19 cellular contexts compared by ENCODE assay signal in genomic region chr13:29266261-29266660, GRCh38.
"Had no signal": no experiment of that assay in that cellular context is flagged by ENCODE, and none has a peak within 500 bp of the region (broad histone marks: within the 10 kb centered on the region; RNA-seq: fewer than 3 reads in every experiment).

No MANE protein-coding gene starts in this region.

- DNase-seq: activated B cell treated with CpG ODN at 0.5 μM for 24 hours; activated CD4-positive, alpha-beta T cell treated with anti-CD3 and anti-CD28 coated beads, Interleukin-2, amount 10 ng/mL, durations not matched to agents 24 days and 14 days; activated CD8-positive, alpha-beta memory T cell treated with anti-CD3 and anti-CD28 coated beads, Interleukin-2, amount 50 U/mL, for 4 hours; activated CD8-positive, alpha-beta T cell treated with anti-CD3 and anti-CD28 coated beads, Interleukin-2, amount 10 ng/mL, durations not matched to agents 7 days and 5 days; activated gamma-delta T cell treated with Interleukin-2 at 50 U/mL for 16 hours; activated T-cell treated with anti-CD3 and anti-CD28 coated beads, Interleukin-2, amount 50 U/mL, for 48 hours; body of pancreas; hippocampal formation; left ventricle myocardium superior; mesenchymal stem cell; naive thymus-derived CD8-positive, alpha-beta T cell; posterior cingulate gyrus; retina; stimulated activated CD4-positive, alpha-beta T cell treated with anti-CD3 and anti-CD28 coated beads, Interleukin-2, amount 100 ng/mL, for 48 hours; tibial artery had no signal

- H3K4me1 ChIP-seq: body of pancreas, tibial artery had no signal

- H3K27me3 Mint-ChIP-seq: activated CD4-positive, alpha-beta T cell treated with anti-CD3 and anti-CD28 coated beads, Interleukin-2, amount 10 ng/mL, durations not matched to agents 24 days and 14 days had no signal

- H3K4me3 ChIP-seq: body of pancreas, tibial artery had no signal

- H3K27me3 ChIP-seq: body of pancreas, neutrophil, tibial artery had no signal

- H3K36me3 ChIP-seq: neutrophil, tibial artery had no signal

- H3K36me3 Mint-ChIP-seq: activated naive CD8-positive, alpha-beta T cell; stimulated activated memory B cell treated with anti-CD40 and anti-IgM and Interleukin-4, amounts not matched to agents 10 μg/mL and 1 μg/mL and 100 μg/mL, for 72 hours had no signal

- ATAC-seq: activated CD8-positive, alpha-beta T cell treated with anti-CD3 and anti-CD28 coated beads, Interleukin-2, amount 10 ng/mL, durations not matched to agents 7 days and 5 days; body of pancreas; esophagus mucosa; left ventricle myocardium superior; naive thymus-derived CD8-positive, alpha-beta T cell; stimulated activated memory B cell treated with anti-CD40 and anti-IgM and Interleukin-4, amounts not matched to agents 10 μg/mL and 1 μg/mL and 100 μg/mL, for 72 hours had no signal

- H3K27ac Mint-ChIP-seq: activated B cell treated with CpG ODN at 0.5 μM for 24 hours; activated CD4-positive, alpha-beta T cell treated with anti-CD3 and anti-CD28 coated beads, Interleukin-2, amount 10 ng/mL, durations not matched to agents 24 days and 14 days; activated CD8-positive, alpha-beta T cell treated with anti-CD3 and anti-CD28 coated beads, Interleukin-2, amount 10 ng/mL, durations not matched to agents 7 days and 5 days; activated naive CD8-positive, alpha-beta T cell; naive thymus-derived CD8-positive, alpha-beta T cell; stimulated activated memory B cell treated with anti-CD40 and anti-IgM and Interleukin-4, amounts not matched to agents 10 μg/mL and 1 μg/mL and 100 μg/mL, for 72 hours had no signal

- H3K4me1 Mint-ChIP-seq: activated B cell treated with CpG ODN at 0.5 μM for 24 hours; activated CD4-positive, alpha-beta T cell treated with anti-CD3 and anti-CD28 coated beads, Interleukin-2, amount 10 ng/mL, durations not matched to agents 24 days and 14 days; naive thymus-derived CD8-positive, alpha-beta T cell; stimulated activated memory B cell treated with anti-CD40 and anti-IgM and Interleukin-4, amounts not matched to agents 10 μg/mL and 1 μg/mL and 100 μg/mL, for 72 hours had no signal

- H3K4me3 Mint-ChIP-seq: activated B cell treated with CpG ODN at 0.5 μM for 24 hours; activated CD4-positive, alpha-beta T cell treated with anti-CD3 and anti-CD28 coated beads, Interleukin-2, amount 10 ng/mL, durations not matched to agents 24 days and 14 days; activated CD8-positive, alpha-beta T cell treated with anti-CD3 and anti-CD28 coated beads, Interleukin-2, amount 10 ng/mL, durations not matched to agents 7 days and 5 days; activated naive CD8-positive, alpha-beta T cell; naive thymus-derived CD8-positive, alpha-beta T cell; stimulated activated memory B cell treated with anti-CD40 and anti-IgM and Interleukin-4, amounts not matched to agents 10 μg/mL and 1 μg/mL and 100 μg/mL, for 72 hours had no signal

- H3K9me3 Mint-ChIP-seq: activated CD4-positive, alpha-beta T cell treated with anti-CD3 and anti-CD28 coated beads, Interleukin-2, amount 10 ng/mL, durations not matched to agents 24 days and 14 days had no signal

- H3K27ac ChIP-seq: body of pancreas, neutrophil, tibial artery had no signal

- H3K9me3 ChIP-seq: body of pancreas, neutrophil had no signal
